ENCODE assay signal across 11 cellular contexts in the genomic region with DNA sequence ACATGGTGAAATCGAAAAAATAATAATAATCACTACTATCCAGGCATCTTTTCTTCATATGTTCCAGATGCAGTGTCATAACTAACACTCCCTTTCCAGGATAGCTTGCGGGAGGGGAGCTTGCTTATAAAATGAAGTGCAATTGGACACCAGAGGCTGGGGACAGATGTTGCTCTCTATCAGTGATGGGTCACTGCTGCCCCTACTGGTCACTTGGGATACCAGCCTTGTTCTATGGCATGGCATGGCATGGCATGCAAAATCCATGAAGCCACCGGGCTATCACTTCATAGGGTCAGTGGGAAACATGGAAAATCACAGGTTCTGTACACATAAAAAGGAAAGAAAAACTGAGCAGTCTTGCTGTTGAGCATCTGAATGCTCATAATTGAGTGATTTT.
DNase-seq lines count a peak whose midpoint lies in the region; ATAC-seq, FAIRE-seq and TF ChIP-seq lines count a peak whose summit lies in the region.
"Had no signal": no experiment of that assay in that cellular context is flagged by ENCODE, and none has a peak within 500 bp of the region (broad histone marks: within the 10 kb centered on the region; RNA-seq: fewer than 3 reads in every experiment).

No MANE protein-coding gene starts in this region.

- no peak overlapping the region for H3K4me3 Mint-ChIP-seq in activated CD4-positive, alpha-beta T cell treated with anti-CD3 and anti-CD28 coated beads, Interleukin-2, amount 10 ng/mL, durations not matched to agents 7 days and 5 days
- H3K4me3 Mint-ChIP-seq: T-cell had no signal

- no peak overlapping the region for H3K9ac ChIP-seq in KMS-11

- DNase-seq in D721Med (ENCODE audit: insufficient read length, low spot score) = no peak
- DNase-seq in activated CD4-positive, alpha-beta T cell treated with anti-CD3 and anti-CD28 coated beads, Interleukin-2, amount 10 ng/mL, durations not matched to agents 7 days and 5 days = peak; percentile 5
- peak; percentile 41 for DNase-seq in iPS-NIHi11 (ENCODE audit: low spot score)
- DNase-seq in SKM-1 treated with dmso at 0.1 percent for 144 hours (lab: John Stamatoyannopoulos, UW; ENCODE audit: unreplicated experiment) = no peak
- no peak for DNase-seq in hippocampal formation (lab: John Stamatoyannopoulos, UW)
- no peak for DNase-seq in Right ventricle myocardium inferior (ENCODE audit: missing footprints)

- H3K4me2 ChIP-seq in KMS-11 = no peak overlapping the region

- no peaks in the 10 kb centered on the region for H4K20me1 ChIP-seq in KMS-11 (ENCODE audit: insufficient read depth)

- no peak overlapping the region for H2AFZ ChIP-seq in KMS-11 (ENCODE audit: low read depth)

- no peaks in the 10 kb centered on the region for H3K79me2 ChIP-seq in KMS-11 (ENCODE audit: insufficient read depth, low read depth)

- no peaks in the 10 kb centered on the region for H3K36me3 ChIP-seq in KMS-11 (ENCODE audit: insufficient read depth)
- H3K36me3 ChIP-seq: tibial nerve had no signal

- no peaks in the 10 kb centered on the region for H3K27me3 ChIP-seq in KMS-11 (ENCODE audit: insufficient read depth, low read depth)
- H3K27me3 ChIP-seq: tibial nerve had no signal

- H3K27ac ChIP-seq in KMS-11 = no peak overlapping the region
- H3K27ac ChIP-seq: tibial nerve had no signal

- H3K9me3 Mint-ChIP-seq in activated CD4-positive, alpha-beta T cell treated with anti-CD3 and anti-CD28 coated beads, Interleukin-2, amount 10 ng/mL, durations not matched to agents 7 days and 5 days = no peaks in the 10 kb centered on the region
- H3K9me3 Mint-ChIP-seq: T-cell had no signal

- POLR2A ChIA-PET in activated CD4-positive, alpha-beta T cell treated with anti-CD3 and anti-CD28 coated beads, Interleukin-2, amount 10 ng/mL, durations not matched to agents 7 days and 5 days (lab: Charles Lee) = no interaction called here

- no peak overlapping the region for H3K4me3 ChIP-seq in KMS-11 (IDR thresholded peaks at IDR 0.05; ENCODE audit: insufficient read depth, low read depth, low read length)
- H3K4me3 ChIP-seq: tibial nerve had no signal

- no peaks in the 10 kb centered on the region for H3K4me1 ChIP-seq in KMS-11 (ENCODE audit: low read depth, poor library complexity, severe bottlenecking)
- H3K4me1 ChIP-seq: tibial nerve had no signal

- ATAC-seq in GM18858 (IDR thresholded peaks at IDR 0.05; ENCODE audit: unreplicated experiment) (peak; percentile 46), Right ventricle myocardium inferior (no peak)
- ATAC-seq: T-cell had no signal

- no peak for FAIRE-seq in D721Med (lab: Jason Lieb, UNC)
- FAIRE-seq: islet of Langerhans had no signal

- H3K4me1 Mint-ChIP-seq in activated CD4-positive, alpha-beta T cell treated with anti-CD3 and anti-CD28 coated beads, Interleukin-2, amount 10 ng/mL, durations not matched to agents 7 days and 5 days = no peaks in the 10 kb centered on the region
- H3K4me1 Mint-ChIP-seq: T-cell had no signal

- no peaks in the 10 kb centered on the region for H3K36me3 Mint-ChIP-seq in activated CD4-positive, alpha-beta T cell treated with anti-CD3 and anti-CD28 coated beads, Interleukin-2, amount 10 ng/mL, durations not matched to agents 7 days and 5 days (ENCODE audit: low read depth)
- H3K36me3 Mint-ChIP-seq: T-cell had no signal

- TF ChIP-seq CTCF in D721Med (IDR thresholded peaks at IDR 0.05; ENCODE audit: insufficient read depth, missing control alignments) (peak; percentile 32), KMS-11 (conservative IDR thresholded peaks at IDR 0.05; ENCODE audit: low read depth, low read length) (peak; percentile 65)

- no peaks in the 10 kb centered on the region for H3K27me3 Mint-ChIP-seq in activated CD4-positive, alpha-beta T cell treated with anti-CD3 and anti-CD28 coated beads, Interleukin-2, amount 10 ng/mL, durations not matched to agents 7 days and 5 days
- H3K27me3 Mint-ChIP-seq: T-cell had no signal

- no peak overlapping the region for H3K27ac Mint-ChIP-seq in activated CD4-positive, alpha-beta T cell treated with anti-CD3 and anti-CD28 coated beads, Interleukin-2, amount 10 ng/mL, durations not matched to agents 7 days and 5 days
- H3K27ac Mint-ChIP-seq: T-cell had no signal

- CTCF ChIA-PET in activated CD4-positive, alpha-beta T cell treated with anti-CD3 and anti-CD28 coated beads, Interleukin-2, amount 10 ng/mL, durations not matched to agents 7 days and 5 days (lab: Charles Lee) = no interaction called here

- intact Hi-C loops in Right ventricle myocardium inferior (cut with DNase I) = no loop called here

Comparison
In these comparisons a context has a peak if more than half of its experiments do, and no peak if none do; other contexts are left out.
1. DNase-seq: peak in activated CD4-positive, alpha-beta T cell treated with anti-CD3 and anti-CD28 coated beads, Interleukin-2, amount 10 ng/mL, durations not matched to agents 7 days and 5 days (single experiment) and iPS-NIHi11 (single experiment); none in D721Med (single experiment), SKM-1 treated with dmso at 0.1 percent for 144 hours (single experiment), hippocampal formation (0 of 2) and Right ventricle myocardium inferior (single experiment).